Comparison of ENCODE assay signal across 8 cellular contexts in genomic region chr10:28179490-28180099, GRCh38.
DNase-seq lines count a peak whose midpoint lies in the region; ATAC-seq and TF ChIP-seq lines count a peak whose summit lies in the region.

No MANE protein-coding gene starts in this region.

- no peak overlapping the region for H3K9ac ChIP-seq in adipocyte (ENCODE audit: low read length)

- H3K27ac ChIP-seq in 22Rv1 (no peak overlapping the region), DOHH2 (ENCODE audit: low read depth, low read length) (no peak overlapping the region), left ventricle myocardium inferior (replicated peaks) (no peak overlapping the region)

- H3F3A ChIP-seq in DOHH2 (ENCODE audit: control insufficient read depth, insufficient read depth): no peaks in the 10 kb centered on the region

- peak; percentile 86 for TF ChIP-seq CTCF in 22Rv1 (IDR thresholded peaks at IDR 0.05)
- peak; percentile 64 for TF ChIP-seq CTCF in DOHH2 (IDR thresholded peaks at IDR 0.05; ENCODE audit: low read depth, low read length, poor library complexity, severe bottlenecking)
- peak; percentile 77 for TF ChIP-seq CTCF in left ventricle myocardium inferior (IDR thresholded peaks at IDR 0.05; ENCODE audit: borderline replicate concordance)
- peak; percentile 63 for TF ChIP-seq CTCF in retinal pigment epithelial cell (conservative IDR thresholded peaks at IDR 0.05; ENCODE audit: low read depth, low read length)

- H3K36me3 ChIP-seq in DOHH2 (ENCODE audit: control insufficient read depth, low read length) (no peaks in the 10 kb centered on the region), adipocyte (ENCODE audit: control insufficient read depth, insufficient read depth, low read length, severe bottlenecking) (no peaks in the 10 kb centered on the region), left ventricle myocardium inferior (no peaks in the 10 kb centered on the region)

- H3K9me2 ChIP-seq in DOHH2 (replicated peaks; ENCODE audit: control insufficient read depth, low read length): no peaks in the 10 kb centered on the region

- no peaks in the 10 kb centered on the region for H4K20me1 ChIP-seq in DOHH2 (ENCODE audit: control insufficient read depth, insufficient read depth, low read depth, low read length)

- H3K4me1 ChIP-seq in DOHH2 (ENCODE audit: control insufficient read depth, low read length) (no peaks in the 10 kb centered on the region), adipocyte (ENCODE audit: control insufficient read depth, insufficient read depth, low read length) (peaks cover 6% of the 10 kb centered on the region), left ventricle myocardium inferior (peaks cover 15% of the 10 kb centered on the region)

- H3K4me3 ChIP-seq in DOHH2 (ENCODE audit: low read length) (no peak overlapping the region), adipocyte (ENCODE audit: low read length) (no peak overlapping the region), left ventricle myocardium inferior (no peak overlapping the region), retinal pigment epithelial cell (ENCODE audit: low read length) (no peak overlapping the region)

- DNase-seq in NCI-H748 (lab: John Stamatoyannopoulos, UW; ENCODE audit: unreplicated experiment) (peak; percentile 18), adipocyte (ENCODE audit: low read depth) (peak; percentile 88), left ventricle myocardium inferior (no peak), retinal pigment epithelial cell (ENCODE audit: low read depth) (no peak)

- no peak overlapping the region for H3K4me2 ChIP-seq in DOHH2 (ENCODE audit: low read length)

- H3K79me2 ChIP-seq in DOHH2 (ENCODE audit: control insufficient read depth, low read length): no peaks in the 10 kb centered on the region

- H3K27me3 ChIP-seq in DOHH2 (ENCODE audit: control insufficient read depth, low read length) (no peaks in the 10 kb centered on the region), adipocyte (replicated peaks; ENCODE audit: control insufficient read depth, insufficient read depth, low read length) (no peaks in the 10 kb centered on the region), left ventricle myocardium inferior (ENCODE audit: low read depth) (no peaks in the 10 kb centered on the region)

- ATAC-seq in HG02588 (IDR thresholded peaks at IDR 0.05; ENCODE audit: unreplicated experiment): peak; percentile 58
- no peak for ATAC-seq in HG02840 (IDR thresholded peaks at IDR 0.05; ENCODE audit: low FRiP score, unreplicated experiment)

- H3K9me3 ChIP-seq in DOHH2 (ENCODE audit: control insufficient read depth, insufficient read depth, low read length) (no peaks in the 10 kb centered on the region), adipocyte (ENCODE audit: control insufficient read depth, low read length) (no peaks in the 10 kb centered on the region), left ventricle myocardium inferior (replicated peaks) (no peaks in the 10 kb centered on the region)

- intact Hi-C loops in left ventricle myocardium inferior (cut with micrococcal nuclease): no loop called here

Comparison
In these comparisons a context has a peak if more than half of its experiments do, and no peak if none do; other contexts are left out.
1. DNase-seq: peak in NCI-H748 (single experiment) and adipocyte (single experiment); none in left ventricle myocardium inferior (single experiment) and retinal pigment epithelial cell (single experiment).
2. Peak in every context shown above with its lines, with median percentiles within 50 percentile points of each other: CTCF ChIP-seq.